16 cellular contexts compared by ENCODE assay signal in the genomic region with DNA sequence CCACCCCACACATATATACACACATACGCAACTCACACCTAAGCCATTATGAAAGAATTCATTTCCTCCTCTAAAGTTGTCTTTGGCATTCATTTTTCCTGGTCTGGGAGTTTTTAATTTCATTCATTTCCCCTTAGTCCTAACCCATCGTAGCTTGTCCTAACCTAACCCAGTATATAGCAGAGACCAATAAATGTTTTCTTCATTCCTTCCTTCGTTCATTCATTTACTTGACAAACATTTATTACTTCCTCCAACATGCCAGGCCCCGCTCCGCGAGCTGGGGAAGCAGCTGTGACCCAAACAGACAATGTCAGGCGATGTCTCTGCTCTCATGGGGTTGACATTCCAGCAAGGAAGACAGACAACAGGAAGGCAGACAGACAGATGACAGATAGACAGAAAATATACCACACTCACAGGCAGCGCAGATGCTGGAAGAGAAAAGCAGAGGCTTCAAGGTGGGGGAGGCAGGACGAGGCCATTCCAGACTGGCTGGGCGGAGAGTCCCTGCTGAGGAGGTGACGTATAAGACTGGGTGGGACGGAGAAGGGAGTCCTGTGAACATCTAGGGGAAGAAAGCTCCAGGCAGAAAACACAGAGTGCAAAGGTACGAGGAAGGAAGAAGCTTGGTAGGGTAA. TPM values are rescaled to one million over a fixed set of nuclear protein-coding genes. Genes with fewer than 3 reads are reported as not detected.
DNase-seq lines count a peak whose midpoint lies in the region; ATAC-seq and TF ChIP-seq lines count a peak whose summit lies in the region.
"Had no signal": no experiment of that assay in that cellular context is flagged by ENCODE, and none has a peak within 500 bp of the region (broad histone marks: within the 10 kb centered on the region; RNA-seq: fewer than 3 reads in every experiment).

No MANE protein-coding gene starts in this region.

- no peaks in the 10 kb centered on the region for H3K27me3 ChIP-seq in dorsolateral prefrontal cortex

- in situ Hi-C loops in KBM-7 (cut with MboI; ENCODE audit: low pct_unique_long_range_greater_than_20kb, low sequenced_read_pairs): no loop called here

- intact Hi-C loops in dorsolateral prefrontal cortex (cut with DNase I) (no loop called here), posterior vena cava (cut with DNase I) (no loop called here)

- H3K9me3 ChIP-seq in T-helper 17 cell (ENCODE audit: control insufficient read depth, low read length, poor library complexity, severe bottlenecking): no peaks in the 10 kb centered on the region

- peaks cover 3% of the 10 kb centered on the region for H3K36me3 Mint-ChIP-seq in T-helper 17 cell (ENCODE audit: low read depth)
- H3K36me3 Mint-ChIP-seq: activated naive CD4-positive, alpha-beta T cell treated with anti-CD3 and anti-CD28 coated beads, Interleukin-2, amount 50 U/mL, for 24 hours; CD4-positive, alpha-beta memory T cell had no signal

- no peak overlapping the region for H3K4me3 Mint-ChIP-seq in T-helper 17 cell
- H3K4me3 Mint-ChIP-seq: activated naive CD4-positive, alpha-beta T cell treated with anti-CD3 and anti-CD28 coated beads, Interleukin-2, amount 50 U/mL, for 24 hours; CD4-positive, alpha-beta memory T cell; T-helper 2 cell treated with Interferon-gamma antibody and Interleukin-4, amounts not matched to agents 5 μg/mL and 100 μg/mL, for 36 hours had no signal

- peak overlapping the region in 22 of 59 donors; percentile 0 to 39 (median 18) for H3K4me3 ChIP-seq in dorsolateral prefrontal cortex
- H3K4me3 ChIP-seq: lung had no signal

- peaks cover 64% of the 10 kb centered on the region for H3K27me3 Mint-ChIP-seq in T-helper 17 cell

- ATAC-seq in HG03432 (IDR thresholded peaks at IDR 0.05; ENCODE audit: unreplicated experiment) (no peak), T-helper 17 cell (no peak)
- ATAC-seq: esophagus mucosa had no signal

- no peaks in the 10 kb centered on the region for H3K4me1 Mint-ChIP-seq in T-helper 17 cell
- H3K4me1 Mint-ChIP-seq: activated naive CD4-positive, alpha-beta T cell treated with anti-CD3 and anti-CD28 coated beads, Interleukin-2, amount 50 U/mL, for 24 hours; CD4-positive, alpha-beta memory T cell had no signal

- no peak overlapping the region for H3K27ac Mint-ChIP-seq in T-helper 17 cell
- H3K27ac Mint-ChIP-seq: activated naive CD4-positive, alpha-beta T cell treated with anti-CD3 and anti-CD28 coated beads, Interleukin-2, amount 50 U/mL, for 24 hours; CD4-positive, alpha-beta memory T cell; T-helper 2 cell treated with Interferon-gamma antibody and Interleukin-4, amounts not matched to agents 5 μg/mL and 100 μg/mL, for 36 hours had no signal

- peak; percentile 44 for DNase-seq in KBM-7
- no peak for DNase-seq in dorsolateral prefrontal cortex
- peak; percentile 34 to 78 for DNase-seq in lung microvascular endothelial cell (ENCODE audit: low read depth in 2 of 2)
- no peak for DNase-seq in HK-2 (ENCODE audit: unreplicated experiment)
- DNase-seq in posterior vena cava (ENCODE audit: low spot score): no peak
- DNase-seq in T-helper 17 cell: no peak
- DNase-seq: CD4-positive, alpha-beta memory T cell; NCI-H2107; NCI-H774; stimulated activated CD4-positive, alpha-beta T cell treated with anti-CD3 and anti-CD28 coated beads, Interleukin-12 subunit alpha, Interleukin-12 subunit beta, amount 100 ng/mL, for 4 hours had no signal

- no peak for TF ChIP-seq CTCF in dorsolateral prefrontal cortex (IDR thresholded peaks at IDR 0.05 in 54 of 56, conservative IDR thresholded peaks at IDR 0.05 in 2 of 56; ENCODE audit: low read depth in 1 of 56, partially characterized antibody in 56 of 56)

- H3K27ac ChIP-seq in dorsolateral prefrontal cortex: peak overlapping the region in 57 of 59 donors; percentile 17 to 92 (median 79)
- peak overlapping the region; percentile 87 for H3K27ac ChIP-seq in temporal lobe (ENCODE audit: low read depth, low read length)

RNA-seq across cellular contexts. Expression of a gene that starts 33.7 kb away (rescaled TPM):
- total RNA-seq in dorsolateral prefrontal cortex: 100 to 1,000 TPM; 164 to 389 (median 265) TPM
- total RNA-seq in lung microvascular endothelial cell: 31.6 and 51.8 TPM in 2 replicates
- total RNA-seq in temporal lobe: 9.3 TPM
- total RNA-seq in posterior vena cava: 10 to 100 TPM; 39.7 to 42.1 TPM
- total RNA-seq in T-helper 17 cell: 1 to 10 TPM in 1 of 2 donors, under 1 TPM in 1; 0.86 to 2.6 TPM

Comparison
In these comparisons a context has a peak if more than half of its experiments do, and no peak if none do; other contexts are left out.
1. DNase-seq: peak in KBM-7 (single experiment) and lung microvascular endothelial cell (2 of 2); none in dorsolateral prefrontal cortex (0 of 10), HK-2 (single experiment), posterior vena cava (single experiment) and T-helper 17 cell (0 of 3).